Comparison of ENCODE assay signal across 17 cellular contexts in genomic region chr5:117486291-117486690, GRCh38.
DNase-seq lines count a peak whose midpoint lies in the region; FAIRE-seq and TF ChIP-seq lines count a peak whose summit lies in the region.
"Had no signal": no experiment of that assay in that cellular context is flagged by ENCODE, and none has a peak within 500 bp of the region (broad histone marks: within the 10 kb centered on the region; RNA-seq: fewer than 3 reads in every experiment).

No MANE protein-coding gene starts in this region.

- TF ChIP-seq CTCF in 22Rv1 (IDR thresholded peaks at IDR 0.05) (no peak), VCaP (conservative IDR thresholded peaks at IDR 0.05) (no peak)

- no peak for TF ChIP-seq POLR2A in GM12891 (IDR thresholded peaks at IDR 0.05; ENCODE audit: low read depth, low read length)

- peak overlapping the region; percentile 82 for H3K27ac ChIP-seq in 22Rv1
- H3K27ac ChIP-seq in VCaP, result peak overlapping the region; percentile 57
- H3K27ac ChIP-seq: BLaER1 treated with 17β-estradiol and CSF1 and Interleukin-3, amounts not matched to agents 10 nM and 100 nM; HL-60 had no signal

- no peak for FAIRE-seq in GM12891 (lab: Jason Lieb, UNC)
- FAIRE-seq: GM12892, H1, K562 had no signal

- DNase-seq in DMS 273 treated with DMSO at 0.1 percent for 48 hours (lab: John Stamatoyannopoulos, UW), result peak; percentile 81
- DNase-seq in NCI-H2171 (lab: John Stamatoyannopoulos, UW), result peak; percentile 37
- no peak for DNase-seq in anterior cingulate cortex (lab: John Stamatoyannopoulos, UW)
- DNase-seq in GM12891 (ENCODE audit: insufficient read length, low spot score), result no peak
- no peak for DNase-seq in GF-D8 (lab: John Stamatoyannopoulos, UW)
- DNase-seq in HuH-7.5 (ENCODE audit: low spot score), result no peak
- DNase-seq: ACHN; CD4-positive, alpha-beta T cell; HCEC 1CT; HFFc6 had no signal

TF ChIP-seq in GM12891, 5 proteins besides CTCF, POLR2A, EP300 and RAD21:
- TF ChIP-seq POU2F2 (IDR thresholded peaks at IDR 0.05; ENCODE audit: low read depth, low read length) (no peak), POLR2AphosphoS5 (IDR thresholded peaks at IDR 0.05; ENCODE audit: low read depth, low read length) (no peak), TAF1 (IDR thresholded peaks at IDR 0.05; ENCODE audit: low read depth, low read length) (no peak), PAX5 (IDR thresholded peaks at IDR 0.05; ENCODE audit: insufficient read depth, low read length, severe bottlenecking) (no peak), SPI1 (IDR thresholded peaks at IDR 0.05; ENCODE audit: low read depth, low read length) (no peak)

Comparison
In these comparisons a context has a peak if more than half of its experiments do, and no peak if none do; other contexts are left out.
1. DNase-seq: peak in DMS 273 treated with DMSO at 0.1 percent for 48 hours (single experiment) and NCI-H2171 (single experiment); none in anterior cingulate cortex (0 of 58), GM12891 (single experiment), GF-D8 (single experiment) and HuH-7.5 (single experiment).